Comparison of ENCODE assay signal across 1 cellular context in genomic region chr6:51842066-51842465, GRCh38.
TF ChIP-seq lines count a peak whose summit lies in the region.

No MANE protein-coding gene starts in this region.

TF ChIP-seq in GM23338, 12 proteins besides CTCF, POLR2A, EP300 and RAD21 (continued from another document):
- TF ChIP-seq ZNF462 (CRISPR knock-in tag; IDR thresholded peaks at IDR 0.05) (no peak), STAT1 (IDR thresholded peaks at IDR 0.05; ENCODE audit: unreplicated experiment) (no peak), ZNF331 (CRISPR knock-in tag; IDR thresholded peaks at IDR 0.05; ENCODE audit: low read depth) (no peak), CREB1 (CRISPR knock-in tag; IDR thresholded peaks at IDR 0.05; ENCODE audit: low read depth) (no peak), EZH2 (IDR thresholded peaks at IDR 0.05; ENCODE audit: low read depth, unreplicated experiment) (no peak), NANOG (IDR thresholded peaks at IDR 0.05; ENCODE audit: borderline replicate concordance) (no peak), JUNB (IDR thresholded peaks at IDR 0.05; ENCODE audit: unreplicated experiment) (no peak), POLR2AphosphoS5 (IDR thresholded peaks at IDR 0.05; ENCODE audit: low read depth) (no peak)
